19 cellular contexts compared by ENCODE assay signal in genomic region chr9:16342621-16343020, GRCh38.
"Had no signal": no experiment of that assay in that cellular context is flagged by ENCODE, and none has a peak within 500 bp of the region (broad histone marks: within the 10 kb centered on the region; RNA-seq: fewer than 3 reads in every experiment).

No MANE protein-coding gene starts in this region.

- H3K36me3 ChIP-seq: brain microvascular endothelial cell, tibial nerve had no signal

- H3K27me3 ChIP-seq: brain microvascular endothelial cell, tibial nerve had no signal

- ATAC-seq: activated CD4-positive, alpha-beta T cell treated with anti-CD3 and anti-CD28 coated beads for 36 hours; activated CD8-positive, alpha-beta memory T cell treated with anti-CD3 and anti-CD28 coated beads, Interleukin-2, amount 10 ng/mL, durations not matched to agents 7 days and 5 days; natural killer cell; WTC11 had no signal

- H3K9me3 ChIP-seq: tibial nerve had no signal

- H3K27ac ChIP-seq: brain microvascular endothelial cell, epithelial cell of prostate had no signal

- H3K4me3 ChIP-seq: tibial nerve had no signal

- DNase-seq: activated CD4-positive, alpha-beta memory T cell treated with anti-CD3 and anti-CD28 coated beads, Interleukin-2, amount 10 ng/mL, durations not matched to agents 7 days and 5 days; activated CD4-positive, alpha-beta T cell treated with anti-CD3 and anti-CD28 coated beads for 36 hours; activated CD8-positive, alpha-beta memory T cell treated with anti-CD3 and anti-CD28 coated beads, Interleukin-2, amount 10 ng/mL, durations not matched to agents 7 days and 5 days; activated naive CD4-positive, alpha-beta T cell; activated naive CD8-positive, alpha-beta T cell treated with anti-CD3 and anti-CD28 coated beads, Interleukin-2, amount 10 ng/mL, durations not matched to agents 7 days and 5 days; brain microvascular endothelial cell; central memory CD4-positive, alpha-beta T cell; endodermal cell; natural killer cell; nucleus accumbens; posterior cingulate gyrus; stimulated activated CD4-positive, alpha-beta T cell treated with anti-CD3 and anti-CD28 coated beads, Interleukin-2, amount 100 ng/mL, for 24 hours; stimulated activated naive CD4-positive, alpha-beta T cell treated with Interleukin-2 at 50 U/mL for 16 hours; substantia nigra; SW 1271; T-helper 2 cell had no signal
